ENCODE assay signal across 28 cellular contexts in the genomic region with DNA sequence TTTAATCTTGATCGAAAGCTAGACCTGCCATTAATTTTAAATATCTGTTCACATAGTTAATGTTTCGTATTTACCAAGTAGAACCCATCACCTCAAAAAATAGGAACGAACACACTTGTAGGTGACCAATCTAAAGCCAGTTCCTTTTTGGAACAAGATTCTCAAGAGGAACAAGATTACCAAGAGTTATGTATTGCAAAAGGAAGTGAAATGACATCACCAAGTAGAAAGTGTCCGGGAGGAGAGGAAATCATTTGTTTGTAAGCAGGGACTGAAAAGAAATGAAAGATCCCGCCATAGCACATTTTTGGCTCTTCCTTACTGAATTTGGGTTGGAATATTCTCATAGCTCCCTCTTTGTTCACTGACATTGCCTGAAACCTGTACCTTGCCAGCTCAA.
"Had no signal": no experiment of that assay in that cellular context is flagged by ENCODE, and none has a peak within 500 bp of the region (broad histone marks: within the 10 kb centered on the region; RNA-seq: fewer than 3 reads in every experiment).

No MANE protein-coding gene starts in this region.

- H3K27me3 ChIP-seq: adrenal gland, ascending aorta, brain microvascular endothelial cell, pancreas, right atrium auricular region, upper lobe of left lung had no signal

- H3K27me3 Mint-ChIP-seq: activated T-cell treated with anti-CD3 and anti-CD28 coated beads, Interleukin-2, amount 50 U/mL, for 24 hours; activated T-helper 17 cell treated with anti-CD3 and anti-CD28 coated beads, Interleukin-2, amount 50 U/mL, for 72 hours; dendritic cell treated with granulocyte-macrophage colony-stimulating factor and Interleukin-4, amounts not matched to agents 40 ng/mL and 50 ng/mL, for 4 days; natural killer cell treated with Interleukin-12 subunit alpha and Interleukin-12 subunit beta and Interleukin-15 and Interleukin-18, amount 100 ng/mL, for 72 hours had no signal

- H3K36me3 ChIP-seq: adrenal gland, ascending aorta, brain microvascular endothelial cell, pancreas, right atrium auricular region, thoracic aorta, upper lobe of left lung, WERI-Rb-1 had no signal

- H3K4me3 ChIP-seq: adrenal gland, ascending aorta, pancreas, psoas muscle, right atrium auricular region, thoracic aorta, upper lobe of left lung had no signal

- H3K4me1 Mint-ChIP-seq: activated T-helper 17 cell treated with anti-CD3 and anti-CD28 coated beads, Interleukin-2, amount 50 U/mL, for 72 hours had no signal

- H3K27ac ChIP-seq: adrenal gland, ascending aorta, brain microvascular endothelial cell, pancreas, psoas muscle, right atrium auricular region, thoracic aorta, upper lobe of left lung, WERI-Rb-1 had no signal

- H3K4me3 Mint-ChIP-seq: activated naive CD8-positive, alpha-beta T cell; activated T-cell treated with anti-CD3 and anti-CD28 coated beads, Interleukin-2, amount 50 U/mL, for 24 hours; activated T-helper 17 cell treated with anti-CD3 and anti-CD28 coated beads, Interleukin-2, amount 50 U/mL, for 72 hours; dendritic cell treated with granulocyte-macrophage colony-stimulating factor and Interleukin-4, amounts not matched to agents 40 ng/mL and 50 ng/mL, for 4 days; mesothelial cell of epicardium; natural killer cell treated with Interleukin-12 subunit alpha and Interleukin-12 subunit beta and Interleukin-15 and Interleukin-18, amount 100 ng/mL, for 72 hours; T-helper 2 cell treated with Interferon-gamma antibody and Interleukin-4, amounts not matched to agents 5 μg/mL and 100 μg/mL, for 36 hours had no signal

- H3K9me3 ChIP-seq: adrenal gland, ascending aorta, pancreas, psoas muscle, right atrium auricular region, thoracic aorta, upper lobe of left lung had no signal

- H3K36me3 Mint-ChIP-seq: activated naive CD8-positive, alpha-beta T cell; mesothelial cell of epicardium; natural killer cell treated with Interleukin-12 subunit alpha and Interleukin-12 subunit beta and Interleukin-15 and Interleukin-18, amount 100 ng/mL, for 72 hours had no signal

- H3K27ac Mint-ChIP-seq: activated naive CD8-positive, alpha-beta T cell; activated T-cell treated with anti-CD3 and anti-CD28 coated beads, Interleukin-2, amount 50 U/mL, for 24 hours; activated T-helper 17 cell treated with anti-CD3 and anti-CD28 coated beads, Interleukin-2, amount 50 U/mL, for 72 hours; dendritic cell treated with granulocyte-macrophage colony-stimulating factor and Interleukin-4, amounts not matched to agents 40 ng/mL and 50 ng/mL, for 4 days; mesothelial cell of epicardium; natural killer cell treated with Interleukin-12 subunit alpha and Interleukin-12 subunit beta and Interleukin-15 and Interleukin-18, amount 100 ng/mL, for 72 hours; T-helper 2 cell treated with Interferon-gamma antibody and Interleukin-4, amounts not matched to agents 5 μg/mL and 100 μg/mL, for 36 hours had no signal

- H3K9me3 Mint-ChIP-seq: activated T-cell treated with anti-CD3 and anti-CD28 coated beads, Interleukin-2, amount 50 U/mL, for 24 hours; activated T-helper 17 cell treated with anti-CD3 and anti-CD28 coated beads, Interleukin-2, amount 50 U/mL, for 72 hours; dendritic cell treated with granulocyte-macrophage colony-stimulating factor and Interleukin-4, amounts not matched to agents 40 ng/mL and 50 ng/mL, for 4 days; mesothelial cell of epicardium; T-helper 2 cell treated with Interferon-gamma antibody and Interleukin-4, amounts not matched to agents 5 μg/mL and 100 μg/mL, for 36 hours had no signal

- DNase-seq: activated CD8-positive, alpha-beta memory T cell treated with anti-CD3 and anti-CD28 coated beads for 24 hours; activated CD8-positive, alpha-beta memory T cell treated with anti-CD3 and anti-CD28 coated beads, Interleukin-2, amount 50 U/mL, for 4 hours; activated naive CD4-positive, alpha-beta T cell; activated T-cell treated with anti-CD3 and anti-CD28 coated beads, Interleukin-2, amount 50 U/mL, for 24 hours; adrenal gland; brain microvascular endothelial cell; caudate nucleus; effector CD4-positive, alpha-beta T cell; foreskin melanocyte; glutamatergic neuron; hippocampal formation; left ventricle myocardium superior; mammary epithelial cell; pancreas; psoas muscle; stimulated activated CD4-positive, alpha-beta T cell treated with anti-CD3 and anti-CD28 coated beads, Interleukin-4, amount 100 ng/mL, for 24 hours; stimulated activated naive CD4-positive, alpha-beta T cell treated with Interleukin-2 at 50 U/mL for 16 hours; upper lobe of left lung; WERI-Rb-1 had no signal

- ATAC-seq: activated T-helper 17 cell treated with anti-CD3 and anti-CD28 coated beads, Interleukin-2, amount 50 U/mL, for 72 hours; left ventricle myocardium superior; natural killer cell treated with Interleukin-12 subunit alpha and Interleukin-12 subunit beta and Interleukin-15 and Interleukin-18, amount 100 ng/mL, for 72 hours; pancreas; psoas muscle had no signal

- H3K4me1 ChIP-seq: adrenal gland, ascending aorta, pancreas, psoas muscle, right atrium auricular region, upper lobe of left lung had no signal
